Comparison of ENCODE assay signal across 8 cellular contexts in the genomic region with DNA sequence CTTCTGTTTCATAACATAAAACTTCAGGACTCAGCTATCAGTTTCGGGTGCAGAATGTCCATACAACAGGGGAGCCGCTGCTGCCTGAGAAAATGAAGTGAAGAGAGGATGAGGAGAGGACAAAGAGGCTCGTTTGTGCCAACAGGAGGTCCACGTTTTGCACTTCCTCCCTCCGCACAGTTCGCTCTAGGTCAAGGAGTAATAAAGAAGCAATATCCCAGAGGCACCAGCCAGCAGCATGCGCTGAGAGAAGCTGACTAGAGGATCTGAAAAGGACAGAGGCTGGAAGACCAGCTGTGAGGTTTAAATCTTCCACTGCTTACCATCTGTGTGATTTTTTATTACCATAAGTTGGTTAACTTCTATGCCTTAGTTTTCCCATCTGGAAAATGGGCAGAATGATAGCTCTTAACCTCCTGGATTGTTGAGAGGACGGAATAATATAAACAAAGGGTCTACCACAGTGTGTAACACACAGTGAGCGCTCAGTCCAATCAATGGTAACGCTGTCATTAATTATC. TPM values are rescaled to one million over a fixed set of nuclear protein-coding genes. Genes with fewer than 3 reads are reported as not detected.
DNase-seq lines count a peak whose midpoint lies in the region; ATAC-seq and TF ChIP-seq lines count a peak whose summit lies in the region.

No MANE protein-coding gene starts in this region.

- peaks cover 10% of the 10 kb centered on the region for H3K4me1 Mint-ChIP-seq in Calu3 (ENCODE audit: low read depth, unreplicated experiment)

- CTCF ChIA-PET in Calu3 (lab: Charles Lee) = no interaction called here

- no peak overlapping the region for H3K18ac ChIP-seq in neuronal stem cell (ENCODE audit: low read length)

- DNase-seq in Calu3 (no peak), MG63 (no peak), neuronal stem cell (ENCODE audit: low spot score) (peak; percentile 1), HPDE6-E6E7 (ENCODE audit: extremely low spot score) (no peak), foreskin melanocyte (no peak)
- DNase-seq in effector memory CD4-positive, alpha-beta T cell = no peak

- H3K27me3 Mint-ChIP-seq in Calu3 (ENCODE audit: unreplicated experiment) = no peaks in the 10 kb centered on the region

- no peak for TF ChIP-seq CTCF in Calu3 (IDR thresholded peaks at IDR 0.05; ENCODE audit: unreplicated experiment)

- ATAC-seq in GM19328 (IDR thresholded peaks at IDR 0.05; ENCODE audit: unreplicated experiment) = no peak
- ATAC-seq in GM19397 (IDR thresholded peaks at IDR 0.05; ENCODE audit: unreplicated experiment) = no peak

- no peak overlapping the region for H2BK15ac ChIP-seq in neuronal stem cell (ENCODE audit: low read length)

- no peak overlapping the region for H2AK5ac ChIP-seq in neuronal stem cell (ENCODE audit: low read depth, low read length)

- BruUV-seq in Calu3 (replicated peaks; lab: Mats Ljungman, UMichigan) = no TSS peak

- no peak overlapping the region for H3K9ac ChIP-seq in neuronal stem cell (ENCODE audit: low read depth, low read length, poor library complexity)

- no peak overlapping the region for H3K4ac ChIP-seq in neuronal stem cell (ENCODE audit: low read length)

- peaks cover 2% of the 10 kb centered on the region for H3K79me1 ChIP-seq in neuronal stem cell (ENCODE audit: low read depth, low read length)

- H3K36me3 ChIP-seq in MG63 (peaks cover 12% of the 10 kb centered on the region), neuronal stem cell (replicated peaks in 1 of 2; ENCODE audit: control insufficient read depth in 2 of 2, insufficient read depth in 2 of 2, low read length in 2 of 2) (peaks cover 2 to 27% of the 10 kb centered on the region in 2 donors)
- H3K36me3 ChIP-seq in effector memory CD4-positive, alpha-beta T cell (ENCODE audit: control insufficient read depth, insufficient read depth, low read length) = peaks cover 11% of the 10 kb centered on the region

- peaks cover 4% of the 10 kb centered on the region for H3K9me3 Mint-ChIP-seq in Calu3 (ENCODE audit: low read depth, unreplicated experiment)

- H3K4me2 ChIP-seq in neuronal stem cell (ENCODE audit: insufficient read depth, low read length, poor library complexity, severe bottlenecking) = peak overlapping the region; percentile 89

- H3K4me3 Mint-ChIP-seq in Calu3 (ENCODE audit: low read depth, unreplicated experiment) = peak overlapping the region; percentile 97

- intact Hi-C loops in Calu3 (cut with micrococcal nuclease; ENCODE audit: unreplicated experiment) = loop anchor here (5.0 kb wide), 2 partner anchors 124 to 254 kb away; no protein-coding TSS in a partner anchor

- H4K8ac ChIP-seq in neuronal stem cell (ENCODE audit: low read depth, low read length) = no peak overlapping the region

- H3K36me3 Mint-ChIP-seq in Calu3 (ENCODE audit: insufficient read depth, unreplicated experiment) = peaks cover 16% of the 10 kb centered on the region

- WGBS in neuronal stem cell (ENCODE audit: extremely low coverage in 2 of 2, insufficient read length in 2 of 2, insufficient replicate concordance in 1 of 2), 2 donors = no CpG with 5 or more reads among the region's 10 CpGs

- H4K91ac ChIP-seq in neuronal stem cell (ENCODE audit: low read depth, low read length, poor library complexity) = no peak overlapping the region

- no peak overlapping the region for H2BK5ac ChIP-seq in neuronal stem cell (ENCODE audit: low read length)

- peaks cover 8% of the 10 kb centered on the region for H3K9me3 ChIP-seq in MG63
- H3K9me3 ChIP-seq in effector memory CD4-positive, alpha-beta T cell (ENCODE audit: control insufficient read depth, low read length) = no peaks in the 10 kb centered on the region
- H3K9me3 ChIP-seq in neuronal stem cell (replicated peaks in 1 of 2; ENCODE audit: control insufficient read depth in 2 of 2, insufficient read depth in 1 of 2, low read depth in 1 of 2, low read length in 2 of 2) = peaks cover 0 to 14% of the 10 kb centered on the region in 2 donors

- H3K27ac Mint-ChIP-seq in Calu3 (ENCODE audit: unreplicated experiment) = peak overlapping the region; percentile 93

- no peak overlapping the region for H2BK120ac ChIP-seq in neuronal stem cell (ENCODE audit: low read depth, low read length)

- H3K27ac ChIP-seq in effector memory CD4-positive, alpha-beta T cell (ENCODE audit: insufficient read depth, low read length, poor library complexity, severe bottlenecking) = peak overlapping the region; percentile 66
- H3K27ac ChIP-seq in neuronal stem cell (replicated peaks; ENCODE audit: low read length) = no peak overlapping the region

- no peak overlapping the region for H2BK12ac ChIP-seq in neuronal stem cell (ENCODE audit: low read length)

- peaks cover 6% of the 10 kb centered on the region for H3K4me1 ChIP-seq in effector memory CD4-positive, alpha-beta T cell (ENCODE audit: control insufficient read depth, insufficient read depth, low read length, poor library complexity, severe bottlenecking)
- H3K4me1 ChIP-seq in neuronal stem cell (ENCODE audit: control insufficient read depth in 2 of 2, insufficient read depth in 1 of 2, low read depth in 1 of 2, low read length in 2 of 2) = peaks cover 3% of the 10 kb centered on the region in 2 donors

- peak overlapping the region; percentile 77 for H2AFZ ChIP-seq in neuronal stem cell (ENCODE audit: low read length)

- no peak overlapping the region for H3K14ac ChIP-seq in neuronal stem cell (ENCODE audit: low read length)

- H3K23ac ChIP-seq in neuronal stem cell (ENCODE audit: low read depth, low read length, poor library complexity) = no peak overlapping the region

- H3K27me3 ChIP-seq in MG63 = no peaks in the 10 kb centered on the region
- H3K27me3 ChIP-seq in effector memory CD4-positive, alpha-beta T cell (replicated peaks; ENCODE audit: control insufficient read depth, insufficient read depth, low read length, poor library complexity, severe bottlenecking) = no peaks in the 10 kb centered on the region
- no peaks in the 10 kb centered on the region for H3K27me3 ChIP-seq in neuronal stem cell (ENCODE audit: control insufficient read depth in 3 of 3, insufficient read depth in 3 of 3, low read depth in 1 of 3, low read length in 3 of 3)

- H3K4me3 ChIP-seq in MG63 = peak overlapping the region; percentile 80
- H3K4me3 ChIP-seq in effector memory CD4-positive, alpha-beta T cell (ENCODE audit: insufficient read depth, low read depth, low read length, poor library complexity, severe bottlenecking) = peak overlapping the region; percentile 96
- peak overlapping the region; percentile 57 to 93 for H3K4me3 ChIP-seq in neuronal stem cell (ENCODE audit: low read length in 2 of 2)

RNA-seq across cellular contexts. Expression of a gene that starts 0.7 kb away (rescaled TPM):
- total RNA-seq in Calu3 (2022) = 6.5 and 7.5 TPM in 2 replicates
- 4.4 and 7.3 TPM in 2 replicates for total RNA-seq in MG63 (2014; rRNA removed; shearing (Covaris generic); ENCODE audit: low replicate concordance)
- 5.9 TPM for polyA plus RNA-seq in neuronal stem cell (2013, experiment 1 of 2)
- polyA plus RNA-seq in neuronal stem cell (2013, experiment 2 of 2) = 6.1 TPM
